12 cellular contexts compared by ENCODE assay signal in the genomic region with DNA sequence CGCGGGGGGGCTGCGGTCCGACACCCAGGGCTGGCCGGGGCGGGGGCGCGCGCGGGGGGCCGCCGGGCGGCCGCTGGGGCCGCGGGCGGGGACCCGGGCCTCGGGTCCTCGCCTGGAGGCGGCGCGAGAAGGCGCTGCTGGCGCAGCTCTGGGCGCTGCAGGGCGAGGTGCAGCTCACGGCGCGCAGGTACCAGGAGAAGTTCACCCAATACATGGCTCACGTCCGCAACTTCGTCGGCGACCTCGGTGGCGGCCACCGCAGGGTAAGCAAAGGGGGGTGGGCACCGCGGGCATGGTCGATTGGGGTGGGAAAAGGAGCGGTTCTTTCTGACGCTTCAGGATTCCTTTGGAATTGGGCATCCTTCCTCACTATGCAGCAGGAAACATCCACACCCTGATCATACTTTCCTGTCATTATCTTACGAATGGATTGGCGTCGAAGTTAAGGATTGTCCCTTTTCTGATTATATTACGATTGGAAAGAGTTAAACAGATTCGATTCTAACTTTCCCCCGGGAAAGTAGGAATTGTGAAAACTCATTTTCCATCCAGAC. TPM values are rescaled to one million over a fixed set of nuclear protein-coding genes. Genes with fewer than 3 reads are reported as not detected.
DNase-seq lines count a peak whose midpoint lies in the region; ATAC-seq and TF ChIP-seq lines count a peak whose summit lies in the region.
"Had no signal": no experiment of that assay in that cellular context is flagged by ENCODE, and none has a peak within 500 bp of the region (broad histone marks: within the 10 kb centered on the region; RNA-seq: fewer than 3 reads in every experiment).

No MANE protein-coding gene starts in this region.

- H3K27ac ChIP-seq in OCI-LY3 (ENCODE audit: low read length), result no peak overlapping the region
- no peak overlapping the region for H3K27ac ChIP-seq in skeletal muscle tissue (ENCODE audit: low read depth, low read length)

- no peaks in the 10 kb centered on the region for H3K79me2 ChIP-seq in OCI-LY3 (ENCODE audit: low read length)

- H2AFZ ChIP-seq in OCI-LY3 (ENCODE audit: low read depth, low read length), result no peak overlapping the region

- H3K4me3 ChIP-seq in OCI-LY3 (ENCODE audit: low read length), result 0 out of 2 replicates have a peak overlapping the region, but pooled peaks have one; percentile 77
- H3K4me3 ChIP-seq in iPS-18c (ENCODE audit: insufficient read depth, low read depth, low read length), result peak overlapping the region; percentile 17
- peak overlapping the region in 2 of 3 donors; percentile 22 to 38 for H3K4me3 ChIP-seq in skeletal muscle tissue (ENCODE audit: low read length in 3 of 3)

- H3K4me1 ChIP-seq in OCI-LY3 (ENCODE audit: low read length) (peaks cover 52% of the 10 kb centered on the region), skeletal muscle tissue (ENCODE audit: control insufficient read depth in 3 of 3, insufficient read depth in 3 of 3, low read length in 3 of 3) (no peaks in the 10 kb centered on the region)

- no peak overlapping the region for H3K9ac ChIP-seq in OCI-LY3 (ENCODE audit: low read length)
- no peak overlapping the region for H3K9ac ChIP-seq in skeletal muscle tissue (ENCODE audit: low read depth in 1 of 3, low read length in 3 of 3)

- DNase-seq in ELF-1 (ENCODE audit: low read depth, low spot score) (peak; percentile 3), amniotic stem cell (lab: John Stamatoyannopoulos, UW) (no peak), SKM-1 (lab: John Stamatoyannopoulos, UW; ENCODE audit: unreplicated experiment) (no peak), NCI-H82 treated with DMSO at 0.1 percent for 48 hours (lab: John Stamatoyannopoulos, UW; ENCODE audit: unreplicated experiment) (no peak)
- DNase-seq: activated CD8-positive, alpha-beta memory T cell treated with anti-CD3 and anti-CD28 coated beads, Interleukin-2, amount 50 U/mL, for 4 hours; NCI-H446 treated with DMSO at 0.1 percent for 48 hours; T-cell had no signal

- ATAC-seq in HG03280 (IDR thresholded peaks at IDR 0.05; ENCODE audit: unreplicated experiment), result no peak
- ATAC-seq: T-cell had no signal

- H3K9me3 ChIP-seq in OCI-LY3 (ENCODE audit: insufficient read depth, low read length), result no peaks in the 10 kb centered on the region
- H3K9me3 ChIP-seq in iPS-18c (ENCODE audit: control insufficient read depth, insufficient read depth, low read length), result no peaks in the 10 kb centered on the region
- no peaks in the 10 kb centered on the region for H3K9me3 ChIP-seq in skeletal muscle tissue (ENCODE audit: control insufficient read depth in 3 of 3, low read length in 3 of 3)

- peak overlapping the region; percentile 89; the same call in 1 of the 2 replicates for H3K4me2 ChIP-seq in OCI-LY3 (ENCODE audit: low read length)

- no peaks in the 10 kb centered on the region for H4K20me1 ChIP-seq in OCI-LY3 (ENCODE audit: insufficient read depth, low read length)

- TF ChIP-seq CTCF in OCI-LY3 (IDR thresholded peaks at IDR 0.05; ENCODE audit: low read depth, low read length), result no peak

- H3K27me3 ChIP-seq in OCI-LY3 (ENCODE audit: low read depth, low read length) (no peaks in the 10 kb centered on the region), skeletal muscle tissue (ENCODE audit: control insufficient read depth in 3 of 3, insufficient read depth in 3 of 3, low read length in 3 of 3) (peaks cover 22 to 33% (median 27%) of the 10 kb centered on the region in 3 donors)

- H3K36me3 ChIP-seq in OCI-LY3 (replicated peaks; ENCODE audit: low read depth, low read length) (no peaks in the 10 kb centered on the region), skeletal muscle tissue (ENCODE audit: control insufficient read depth in 3 of 3, insufficient read depth in 3 of 3, low read length in 3 of 3) (no peaks in the 10 kb centered on the region)

RNA-seq across cellular contexts. Expression of a gene that starts 0.8 kb away (rescaled TPM):
- total RNA-seq in skeletal muscle tissue, result 1.6 TPM
- total RNA-seq: HT1080, T-cell had no signal

Comparison
In these comparisons a context has a peak if more than half of its experiments do, and no peak if none do; other contexts are left out.
1. H3K4me3 ChIP-seq: peak in every context shown above with its lines; median percentile 77 in OCI-LY3; 30 in skeletal muscle tissue; 17 in iPS-18c.